In the genomic region with DNA sequence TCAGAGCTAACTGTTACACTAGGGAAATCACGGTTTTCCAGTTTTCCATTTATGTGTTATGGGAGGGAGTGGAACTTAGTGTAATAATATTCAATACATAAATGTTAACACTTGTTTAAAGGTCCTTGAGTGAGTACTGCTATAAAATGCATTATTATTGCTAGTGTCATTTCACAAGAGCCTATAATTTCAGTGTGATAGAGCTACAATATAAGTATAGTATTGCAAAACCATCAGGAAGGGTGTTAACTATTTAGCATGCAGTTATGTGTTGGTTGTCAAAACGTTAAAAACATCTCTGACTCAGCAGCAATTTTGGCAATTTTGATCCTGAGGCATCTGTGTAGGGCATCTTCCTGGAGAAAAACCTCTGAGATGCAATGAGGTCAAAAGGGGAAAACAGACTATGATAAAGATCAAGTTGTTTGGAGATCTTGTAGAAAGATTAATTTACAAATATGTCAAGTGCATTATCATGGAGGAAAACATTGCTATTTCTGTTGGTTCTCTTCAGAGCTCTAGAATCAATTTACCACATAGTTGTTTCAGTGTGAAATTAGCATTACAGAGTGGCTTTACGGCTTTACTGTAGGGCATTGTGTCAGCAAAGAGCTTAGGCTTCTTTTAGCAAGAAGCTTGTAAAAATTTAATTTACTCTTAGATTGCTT, we compare ENCODE assay signal across 20 cellular contexts. TPM values are rescaled to one million over a fixed set of nuclear protein-coding genes. Genes with fewer than 3 reads are reported as not detected.
A peak's percentile ranks its signal among the peaks of the same experiment; 100 is the strongest.
DNase-seq lines count a peak whose midpoint lies in the region; TF ChIP-seq lines count a peak whose summit lies in the region.
"Had no signal": no experiment of that assay in that cellular context is flagged by ENCODE, and none has a peak within 500 bp of the region (broad histone marks: within the 10 kb centered on the region; RNA-seq: fewer than 3 reads in every experiment).

No MANE protein-coding gene starts in this region.

- no peak overlapping the region for H3K4me2 ChIP-seq in trophoblast cell (ENCODE audit: low read length)

- peaks cover 10% of the 10 kb centered on the region for H3K27me3 ChIP-seq in HUES48 (ENCODE audit: control insufficient read depth, insufficient read depth, low read length)
- H3K27me3 ChIP-seq in SJCRH30, result no peaks in the 10 kb centered on the region
- H3K27me3 ChIP-seq in trophoblast cell (ENCODE audit: insufficient read depth, low read length), result peaks cover under 1% of the 10 kb centered on the region

- no peaks in the 10 kb centered on the region for H3K79me2 ChIP-seq in trophoblast cell (ENCODE audit: control insufficient read depth, insufficient read depth, low read length, poor library complexity)

- TF ChIP-seq POLR2A in erythroblast (IDR thresholded peaks at IDR 0.05; ENCODE audit: low read length) (no peak), lower leg skin (IDR thresholded peaks at IDR 0.05) (no peak)

- intact Hi-C loops in lower leg skin (cut with DNase I; ENCODE audit: low total_unique reads), result no loop called here

- no peaks in the 10 kb centered on the region for H3K79me1 ChIP-seq in trophoblast cell (ENCODE audit: low read length)

- no peaks in the 10 kb centered on the region for H3K9me3 ChIP-seq in HUES48 (ENCODE audit: control insufficient read depth, insufficient read depth, low read length)
- H3K9me3 ChIP-seq in SJCRH30 (replicated peaks), result no peaks in the 10 kb centered on the region
- no peaks in the 10 kb centered on the region for H3K9me3 ChIP-seq in trophoblast cell (ENCODE audit: insufficient read depth, low read depth, low read length)

- H3K4me1 ChIP-seq in HUES48 (ENCODE audit: control insufficient read depth, insufficient read depth, low read length) (peaks cover 37% of the 10 kb centered on the region), SJCRH30 (peaks cover 25% of the 10 kb centered on the region), trophoblast cell (ENCODE audit: control insufficient read depth in 1 of 2, insufficient read depth in 2 of 2, low read length in 2 of 2) (no peaks in the 10 kb centered on the region)

- H3K27ac ChIP-seq in HUES48 (ENCODE audit: low read depth, low read length) (peak overlapping the region; percentile 57), SJCRH30 (peak overlapping the region; percentile 68), trophoblast cell (ENCODE audit: low read depth, low read length) (no peak overlapping the region)
- H3K27ac ChIP-seq: GM23248 had no signal

- no peak overlapping the region for H4K91ac ChIP-seq in trophoblast cell (ENCODE audit: low read depth, low read length)

- H3K18ac ChIP-seq in trophoblast cell (ENCODE audit: low read length), result no peak overlapping the region

- H3K36me3 ChIP-seq in HUES48 (ENCODE audit: control insufficient read depth, insufficient read depth, low read length) (no peaks in the 10 kb centered on the region), SJCRH30 (no peaks in the 10 kb centered on the region), trophoblast cell (ENCODE audit: control insufficient read depth in 1 of 2, insufficient read depth in 2 of 2, low read length in 2 of 2) (no peaks in the 10 kb centered on the region)

- H2AFZ ChIP-seq in trophoblast cell (ENCODE audit: insufficient read depth, low read length, poor library complexity), result no peak overlapping the region
- H2AFZ ChIP-seq: GM23248 had no signal

- no CpG with 5 or more reads among the region's 3 CpGs for WGBS in trophoblast cell (ENCODE audit: extremely low coverage, insufficient coverage, insufficient read length)
- WGBS in lower leg skin, 2 donors, result 44 to 48% methylated on average over 3 of the region's 3 CpGs

- H3K14ac ChIP-seq in trophoblast cell (ENCODE audit: low read length), result no peak overlapping the region

- H3K4ac ChIP-seq in trophoblast cell (ENCODE audit: low read depth, low read length), result no peak overlapping the region

- H3K9ac ChIP-seq in HUES48 (ENCODE audit: low read depth, low read length) (no peak overlapping the region), trophoblast cell (ENCODE audit: low read length) (no peak overlapping the region)
- H3K9ac ChIP-seq: GM23248 had no signal

- TF ChIP-seq CTCF in epithelial cell of esophagus (IDR thresholded peaks at IDR 0.05; ENCODE audit: insufficient read depth, low read depth, low read length, missing control alignments) (no peak), lower leg skin (IDR thresholded peaks at IDR 0.05) (no peak), GM10266 (IDR thresholded peaks at IDR 0.05; ENCODE audit: control insufficient read depth, insufficient read depth, low read depth, missing control alignments) (no peak)

- no peak overlapping the region for H2BK12ac ChIP-seq in trophoblast cell (ENCODE audit: low read length)

- no peak overlapping the region for H4K8ac ChIP-seq in trophoblast cell (ENCODE audit: low read depth, low read length)

- no peak overlapping the region for H4K12ac ChIP-seq in trophoblast cell (ENCODE audit: low read depth, low read length)

- no peak overlapping the region for H2BK5ac ChIP-seq in trophoblast cell (ENCODE audit: low read depth, low read length, poor library complexity)

- DNase-seq in SJCRH30, result peak; percentile 38 to 84
- DNase-seq in epithelial cell of esophagus (ENCODE audit: low read depth), result peak; percentile 2
- DNase-seq in trophoblast cell, result peak; percentile 20 to 83
- no peak for DNase-seq in erythroblast (lab: John Stamatoyannopoulos, UW)
- no peak for DNase-seq in lower leg skin (ENCODE audit: low spot score in 2 of 2)
- DNase-seq in GM10266 (ENCODE audit: extremely low spot score), result no peak
- no peak for DNase-seq in epidermal melanocyte (ENCODE audit: insufficient read length, low spot score)
- DNase-seq: GM23248; KG1; NCI-H1417 treated with DMSO at 0.1 percent for 48 hours; NCI-H1930; NCI-H446 treated with DMSO at 0.1 percent for 48 hours; NK-92 treated with Interleukin-12 subunit alpha and Interleukin-12 subunit beta, amount 100 ng/mL, for 24 hours; OCI-M1; Right ventricle myocardium superior; T-cell had no signal

- H3K4me3 ChIP-seq in HUES48 (ENCODE audit: low read depth, low read length) (no peak overlapping the region), SJCRH30 (no peak overlapping the region), epithelial cell of esophagus (ENCODE audit: low read length) (no peak overlapping the region), trophoblast cell (ENCODE audit: low read depth, low read length) (no peak overlapping the region), lower leg skin (ENCODE audit: low read depth, poor library complexity, severe bottlenecking) (no peak overlapping the region)
- H3K4me3 ChIP-seq: GM23248 had no signal

- H3K23ac ChIP-seq in trophoblast cell (ENCODE audit: low read length), result no peak overlapping the region

- H2BK120ac ChIP-seq in trophoblast cell (ENCODE audit: insufficient read depth, low read length, poor library complexity), result no peak overlapping the region

- no peak overlapping the region for H2AK5ac ChIP-seq in trophoblast cell (ENCODE audit: low read length)

RNA-seq across cellular contexts. Expression of a gene that starts 5.3 kb away (rescaled TPM):
- total RNA-seq in SJCRH30 (2014; rRNA removed; shearing (Covaris generic)), result not detected in 2 replicates
- 0.32 and 0.34 TPM in 2 replicates for polyA plus RNA-seq in trophoblast cell (2013)
- total RNA-seq in lower leg skin, result 10 to 100 TPM in 1 of 4 donors, 1 to 10 TPM in 2, under 1 TPM in 1; 0.80 to 11.7 (median 5.0) TPM
- total RNA-seq: GM23248, HepG2 had no signal
- polyA plus RNA-seq: CD14-positive monocyte, GM23248, HepG2 had no signal

RNA-seq across cellular contexts. Expression of a gene that starts 57.8 kb away (rescaled TPM):
- not detected in 2 replicates for total RNA-seq in SJCRH30 (2014; rRNA removed; shearing (Covaris generic))
- polyA plus RNA-seq in trophoblast cell (2013), result not detected in 2 replicates
- not detected for total RNA-seq in lower leg skin
- total RNA-seq: GM23248, HepG2, M059J, Right ventricle myocardium superior, T-cell had no signal
- polyA plus RNA-seq: CD14-positive monocyte, GM23248, HepG2 had no signal

Comparison
In these comparisons a context has a peak if more than half of its experiments do, and no peak if none do; other contexts are left out.
1. DNase-seq: peak in SJCRH30 (2 of 2), epithelial cell of esophagus (single experiment) and trophoblast cell (2 of 2); none in erythroblast (0 of 2), lower leg skin (0 of 2), GM10266 (single experiment) and epidermal melanocyte (single experiment).